19 cellular contexts compared by ENCODE assay signal in genomic region chrY:7358068-7358467, GRCh38.
"Had no signal": no experiment of that assay in that cellular context is flagged by ENCODE, and none has a peak within 500 bp of the region (broad histone marks: within the 10 kb centered on the region; RNA-seq: fewer than 3 reads in every experiment).

No MANE protein-coding gene starts in this region.

- H3K9me3 Mint-ChIP-seq: immature natural killer cell; naive thymus-derived CD8-positive, alpha-beta T cell; neural progenitor cell had no signal

- ATAC-seq: heart right ventricle; naive thymus-derived CD8-positive, alpha-beta T cell; upper lobe of right lung had no signal

- H3K27ac ChIP-seq: coronary artery, epithelial cell of prostate, heart right ventricle, left ventricle myocardium inferior, neural progenitor cell, thyroid gland, upper lobe of right lung had no signal

- H3K36me3 Mint-ChIP-seq: neural progenitor cell had no signal

- H3K27me3 Mint-ChIP-seq: activated naive CD8-positive, alpha-beta T cell; naive thymus-derived CD8-positive, alpha-beta T cell had no signal

- H3K36me3 ChIP-seq: neural progenitor cell, thyroid gland had no signal

- H3K27ac Mint-ChIP-seq: activated naive CD8-positive, alpha-beta T cell; immature natural killer cell; neural progenitor cell had no signal

- H2AFZ ChIP-seq: neural progenitor cell had no signal

- H3K9me3 ChIP-seq: heart right ventricle, left ventricle myocardium inferior, thyroid gland, upper lobe of right lung had no signal

- H3K27me3 ChIP-seq: heart right ventricle, neural progenitor cell, thyroid gland, upper lobe of right lung had no signal

- H3K4me3 ChIP-seq: coronary artery, heart right ventricle, left ventricle myocardium inferior, neural progenitor cell, thyroid gland, upper lobe of right lung had no signal

- DNase-seq: activated CD4-positive, alpha-beta T cell treated with anti-CD3 and anti-CD28 coated beads for 1 hour; activated effector memory CD4-positive, alpha-beta T cell treated with anti-CD3 and anti-CD28 coated beads, Interleukin-2, amount 50 U/mL, for 16 hours; activated T-cell treated with anti-CD3 and anti-CD28 coated beads, Interleukin-2, amount 50 U/mL, for 48 hours; amniotic stem cell; cerebellar nuclear complex; heart right ventricle; immature natural killer cell; left ventricle myocardium inferior; naive thymus-derived CD8-positive, alpha-beta T cell; stimulated activated CD4-positive, alpha-beta T cell treated with anti-CD3 and anti-CD28 coated beads, Interleukin-2, amount 100 ng/mL, for 48 hours; stimulated activated CD8-positive, alpha-beta memory T cell treated with anti-CD3 and anti-CD28 coated beads, Interleukin-4, amount 100 ng/mL, for 48 hours; stimulated activated naive CD4-positive, alpha-beta T cell; T-helper 9 cell; thyroid gland; upper lobe of right lung had no signal

- H3K4me3 Mint-ChIP-seq: activated naive CD8-positive, alpha-beta T cell; immature natural killer cell; naive thymus-derived CD8-positive, alpha-beta T cell; neural progenitor cell had no signal

- H3K9ac ChIP-seq: neural progenitor cell had no signal

- H3K4me2 ChIP-seq: neural progenitor cell had no signal

- H3K4me1 Mint-ChIP-seq: immature natural killer cell, neural progenitor cell had no signal

- H3K4me1 ChIP-seq: heart right ventricle, left ventricle myocardium inferior, neural progenitor cell, thyroid gland, upper lobe of right lung had no signal
